Comparison of ENCODE assay signal across 11 cellular contexts in the genomic region with DNA sequence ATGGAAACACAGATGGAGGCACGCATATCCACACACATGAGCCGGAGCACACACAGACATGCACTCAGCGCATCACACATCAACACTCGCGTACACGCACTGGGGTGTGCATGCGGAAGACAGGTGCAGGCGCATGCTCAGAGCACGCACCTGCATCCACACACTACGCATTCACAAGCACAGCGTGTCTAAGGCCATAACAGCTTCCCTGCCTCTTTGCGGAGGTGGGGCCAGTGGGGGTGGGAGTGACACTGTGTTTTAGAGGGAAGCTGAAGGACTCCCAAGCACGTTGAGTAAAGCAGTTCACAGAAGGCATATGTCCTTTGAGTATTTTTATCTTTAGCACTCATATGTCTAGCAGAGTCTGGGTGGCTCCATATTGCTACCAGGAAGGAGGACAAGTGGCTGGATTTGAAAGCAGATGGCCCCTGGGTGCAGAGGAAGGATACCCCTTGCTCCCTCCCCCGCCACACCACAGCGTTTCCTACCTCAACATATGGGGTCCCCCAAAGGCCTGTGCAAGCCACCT.
A peak's percentile ranks its signal among the peaks of the same experiment; 100 is the strongest.
DNase-seq lines count a peak whose midpoint lies in the region; ATAC-seq and TF ChIP-seq lines count a peak whose summit lies in the region.
"Had no signal": no experiment of that assay in that cellular context is flagged by ENCODE, and none has a peak within 500 bp of the region (broad histone marks: within the 10 kb centered on the region; RNA-seq: fewer than 3 reads in every experiment).

No MANE protein-coding gene starts in this region.

- 77 to 86% (median 78%) methylated on average over 14 to 15 of the region's 15 CpGs for WGBS in spleen, 5 donors

- DNase-seq in DMS153 (lab: John Stamatoyannopoulos, UW) (peak; percentile 55), DMS153 treated with DMSO at 0.1 percent for 48 hours (lab: John Stamatoyannopoulos, UW; ENCODE audit: unreplicated experiment) (no peak), NCI-H774 (lab: John Stamatoyannopoulos, UW) (peak; percentile 45), erythroblast (lab: John Stamatoyannopoulos, UW) (peak; percentile 32 to 36), spleen (no peak), dermis blood vessel endothelial cell (no peak)
- DNase-seq: 8988T; activated T-cell treated with anti-CD3 and anti-CD28 coated beads, Interleukin-2, amount 50 U/mL, for 24 hours; NCI-H1092 had no signal

- TF ChIP-seq POLR2A in erythroblast (IDR thresholded peaks at IDR 0.05; ENCODE audit: low read length) (no peak), spleen (IDR thresholded peaks at IDR 0.05) (no peak)

- intact Hi-C loops in spleen (cut with DNase I; ENCODE audit: low total_unique reads): no loop called here

- no peaks in the 10 kb centered on the region for H3K9me3 ChIP-seq in spleen

- H3K36me3 ChIP-seq in spleen: no peaks in the 10 kb centered on the region

- H3K27me3 ChIP-seq in spleen (replicated peaks in 1 of 7): peaks cover 0 to 11% (median 0%) of the 10 kb centered on the region in 7 donors

- ATAC-seq in HG02840 (IDR thresholded peaks at IDR 0.05; ENCODE audit: low FRiP score, unreplicated experiment) (no peak), HG03565 (IDR thresholded peaks at IDR 0.05; ENCODE audit: unreplicated experiment) (no peak)

- H3K27ac ChIP-seq in spleen: peak overlapping the region in 5 of 8 donors; percentile 5 to 47 (median 36)

- H3K4me3 ChIP-seq in spleen: no peak overlapping the region

- TF ChIP-seq CTCF in spleen (IDR thresholded peaks at IDR 0.05 in 8 of 11, conservative IDR thresholded peaks at IDR 0.05 in 3 of 11): no peak

- H3K4me1 ChIP-seq in spleen: peaks cover 6 to 40% (median 22%) of the 10 kb centered on the region in 6 donors

Comparison
In these comparisons a context has a peak if more than half of its experiments do, and no peak if none do; other contexts are left out.
1. DNase-seq: peak in DMS153 (single experiment), NCI-H774 (single experiment) and erythroblast (2 of 2); none in DMS153 treated with DMSO at 0.1 percent for 48 hours (single experiment), spleen (single experiment) and dermis blood vessel endothelial cell (single experiment).